In the genomic region with DNA sequence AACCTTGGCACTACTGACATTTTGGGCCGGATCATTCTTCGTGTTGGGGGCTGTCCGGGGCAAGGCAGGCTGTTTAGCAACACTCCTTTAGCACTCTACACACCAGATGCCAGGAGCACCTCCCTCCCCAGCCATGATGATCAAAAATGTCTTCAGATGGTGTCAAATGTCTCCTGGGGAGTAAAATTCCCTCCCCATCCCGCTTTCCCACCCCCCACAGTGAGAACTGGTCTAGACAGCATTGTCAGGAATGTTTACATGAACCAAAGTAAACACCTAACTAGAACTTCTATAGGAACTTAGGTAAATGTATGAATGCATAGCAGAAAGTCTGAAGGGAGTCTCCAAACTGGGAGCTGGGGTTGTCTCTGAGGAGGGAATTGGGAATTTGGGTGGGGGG, we compare ENCODE assay signal across 18 cellular contexts.
DNase-seq lines count a peak whose midpoint lies in the region; ATAC-seq and TF ChIP-seq lines count a peak whose summit lies in the region.
"Had no signal": no experiment of that assay in that cellular context is flagged by ENCODE, and none has a peak within 500 bp of the region (broad histone marks: within the 10 kb centered on the region; RNA-seq: fewer than 3 reads in every experiment).

No MANE protein-coding gene starts in this region.

- BruUV-seq in MCF 10A (replicated peaks; lab: Mats Ljungman, UMichigan), result no TSS peak

- ATAC-seq in RWPE2 (ENCODE audit: low read depth), result no peak
- no peak for ATAC-seq in activated naive CD4-positive, alpha-beta T cell treated with anti-CD3 and anti-CD28 coated beads, Interleukin-2, amount 50 U/mL, for 72 hours
- ATAC-seq: GM12878, HCT116 had no signal

- no peak for TF ChIP-seq POLR2A in stomach (IDR thresholded peaks at IDR 0.05)

- H3K9me3 Mint-ChIP-seq in MCF 10A (ENCODE audit: unreplicated experiment), result peaks cover 10% of the 10 kb centered on the region
- peaks cover 0 to 7% of the 10 kb centered on the region in 2 donors for H3K9me3 Mint-ChIP-seq in activated naive CD4-positive, alpha-beta T cell treated with anti-CD3 and anti-CD28 coated beads, Interleukin-2, amount 50 U/mL, for 72 hours

- in situ Hi-C loops in T47D (cut with HindIII; ENCODE audit: low pct_unique_long_range_greater_than_20kb, low sequenced_read_pairs), result no loop called here

- no peaks in the 10 kb centered on the region for H3K9me3 ChIP-seq in RWPE2 (ENCODE audit: severe bottlenecking)
- no peaks in the 10 kb centered on the region for H3K9me3 ChIP-seq in stomach

- H3K27me3 Mint-ChIP-seq in MCF 10A (ENCODE audit: insufficient read depth, unreplicated experiment), result no peaks in the 10 kb centered on the region

- H3K36me3 Mint-ChIP-seq in MCF 10A (ENCODE audit: insufficient read depth, unreplicated experiment), result no peaks in the 10 kb centered on the region
- no peaks in the 10 kb centered on the region for H3K36me3 Mint-ChIP-seq in activated naive CD4-positive, alpha-beta T cell treated with anti-CD3 and anti-CD28 coated beads, Interleukin-2, amount 50 U/mL, for 72 hours

- no peaks in the 10 kb centered on the region for H3K36me3 ChIP-seq in RWPE2 (ENCODE audit: low read depth)
- H3K36me3 ChIP-seq in stomach, result no peaks in the 10 kb centered on the region
- H3K36me3 ChIP-seq in H7 (replicated peaks; ENCODE audit: control insufficient read depth, insufficient read depth, low read length), result no peaks in the 10 kb centered on the region

- no peak overlapping the region for H3K4me3 Mint-ChIP-seq in MCF 10A (ENCODE audit: unreplicated experiment)

- peak; percentile 50 to 97 for DNase-seq in T47D (ENCODE audit: low read depth in 1 of 2, low spot score in 1 of 2)
- DNase-seq in MCF 10A (ENCODE audit: unreplicated experiment), result no peak
- peak; percentile 51 for DNase-seq in RWPE2 (ENCODE audit: low spot score)
- DNase-seq in germinal center (ENCODE audit: low spot score), result peak; percentile 0
- peak; percentile 14 for DNase-seq in stomach
- DNase-seq in activated naive CD4-positive, alpha-beta T cell treated with anti-CD3 and anti-CD28 coated beads, Interleukin-2, amount 50 U/mL, for 72 hours (ENCODE audit: low spot score in 2 of 2), result no peak
- DNase-seq in UCSD-AML1 (lab: John Stamatoyannopoulos, UW; ENCODE audit: unreplicated experiment), result no peak
- DNase-seq in H7, result no peak
- DNase-seq: C1 segment of cervical spinal cord, GDM1, KG1, NCI-H1048, NCI-H1436 treated with DMSO at 0.1 percent for 48 hours, NCI-H2029 treated with DMSO at 0.1 percent for 48 hours, NCI-H82, PC-9 had no signal

- CTCF ChIA-PET in MCF 10A (lab: Yijun Ruan, JAX), result interaction anchor here (3.0 kb wide), 1 partner anchor 9 kb away, joined by 12 read pairs; no protein-coding TSS in a partner anchor

- H3K4me1 ChIP-seq in RWPE2 (ENCODE audit: insufficient read depth, poor library complexity, severe bottlenecking) (peaks cover 8% of the 10 kb centered on the region), stomach (peaks cover 0 to 10% (median 7%) of the 10 kb centered on the region in 4 donors)

- no peak overlapping the region for H3K4me3 ChIP-seq in RWPE2 (ENCODE audit: severe bottlenecking)
- no peak overlapping the region for H3K4me3 ChIP-seq in stomach
- no peak overlapping the region for H3K4me3 ChIP-seq in H7 (ENCODE audit: insufficient read depth, low read depth, low read length)
- H3K4me3 ChIP-seq: GM12878, PC-9 had no signal

- POLR2A ChIA-PET in MCF 10A (lab: Yijun Ruan, JAX), result no interaction called here

- no peaks in the 10 kb centered on the region for H3K27me3 ChIP-seq in RWPE2 (ENCODE audit: insufficient read depth, poor library complexity, severe bottlenecking)
- H3K27me3 ChIP-seq in stomach, result no peaks in the 10 kb centered on the region
- H3K27me3 ChIP-seq in H7 (ENCODE audit: control insufficient read depth, insufficient read depth, low read length), result no peaks in the 10 kb centered on the region

- intact Hi-C loops in MCF 10A (cut with micrococcal nuclease), result no loop called here
- intact Hi-C loops in stomach (cut with DNase I; ENCODE audit: low total_unique reads), result no loop called here

- peaks cover 12% of the 10 kb centered on the region for H3K4me1 Mint-ChIP-seq in MCF 10A (ENCODE audit: insufficient read depth, unreplicated experiment)

- no peak for TF ChIP-seq EP300 in stomach (IDR thresholded peaks at IDR 0.05)

- TF ChIP-seq CTCF in MCF 10A (IDR thresholded peaks at IDR 0.05; ENCODE audit: unreplicated experiment) (no peak), RWPE2 (IDR thresholded peaks at IDR 0.05; ENCODE audit: poor library complexity, severe bottlenecking) (no peak), stomach (IDR thresholded peaks at IDR 0.05) (no peak)

- no peak overlapping the region for H3K27ac Mint-ChIP-seq in MCF 10A (ENCODE audit: low read depth, unreplicated experiment)
- no peak overlapping the region for H3K27ac Mint-ChIP-seq in activated naive CD4-positive, alpha-beta T cell treated with anti-CD3 and anti-CD28 coated beads, Interleukin-2, amount 50 U/mL, for 72 hours

- 53 to 74% (median 58%) methylated on average over 4 of the region's 4 CpGs for WGBS in stomach, 5 donors

- H3K27ac ChIP-seq in RWPE2 (ENCODE audit: poor library complexity, severe bottlenecking), result no peak overlapping the region
- no peak overlapping the region for H3K27ac ChIP-seq in stomach
- H3K27ac ChIP-seq: PC-9 had no signal

Comparison
In these comparisons a context has a peak if more than half of its experiments do, and no peak if none do; other contexts are left out.
1. DNase-seq: peak in T47D (2 of 2), RWPE2 (single experiment), germinal center (single experiment) and stomach (single experiment); none in MCF 10A (single experiment), activated naive CD4-positive, alpha-beta T cell treated with anti-CD3 and anti-CD28 coated beads, Interleukin-2, amount 50 U/mL, for 72 hours (0 of 2), UCSD-AML1 (single experiment) and H7 (single experiment).